21 cellular contexts compared by ENCODE assay signal in genomic region chr7:26356266-26356665, GRCh38.
DNase-seq lines count a peak whose midpoint lies in the region; ATAC-seq, FAIRE-seq and TF ChIP-seq lines count a peak whose summit lies in the region.
"Had no signal": no experiment of that assay in that cellular context is flagged by ENCODE, and none has a peak within 500 bp of the region (broad histone marks: within the 10 kb centered on the region; RNA-seq: fewer than 3 reads in every experiment).

No MANE protein-coding gene starts in this region.

- no peak overlapping the region for H2AFZ ChIP-seq in HepG2 (ENCODE audit: low read length)
- no peak overlapping the region for H2AFZ ChIP-seq in H9 (ENCODE audit: low read length)
- H2AFZ ChIP-seq: GM23338 had no signal

- peaks cover 5% of the 10 kb centered on the region; the same call in 1 of the 2 replicates for H3K27me3 Mint-ChIP-seq in H9 (ENCODE audit: low read depth)
- H3K27me3 Mint-ChIP-seq: CD4-positive, CD25-positive, alpha-beta regulatory T cell; CD8-positive, alpha-beta memory T cell; IgD-negative memory B cell had no signal

- in situ Hi-C loops in HepG2 (cut with HindIII; ENCODE audit: extremely low pct_ligation_motif_present, low pct_unique_long_range_greater_than_20kb), result no loop called here

- H4K20me1 ChIP-seq in HepG2 (ENCODE audit: insufficient read depth, low read length), result no peaks in the 10 kb centered on the region
- H4K20me1 ChIP-seq in H9 (ENCODE audit: control insufficient read depth, insufficient read depth, insufficient read length), result no peaks in the 10 kb centered on the region

- H3K4ac ChIP-seq in H9 (ENCODE audit: low read depth, low read length), result no peak overlapping the region

- peak overlapping the region; percentile 65 for H3K27ac Mint-ChIP-seq in stimulated activated effector memory CD8-positive, alpha-beta T cell treated with anti-CD3 and anti-CD28 coated beads, Interleukin-12 subunit alpha, Interleukin-12 subunit beta, amount 100 ng/mL, for 72 hours
- H3K27ac Mint-ChIP-seq in H9, result no peak overlapping the region
- H3K27ac Mint-ChIP-seq: GM23338, HFFc6 had no signal

- no peaks in the 10 kb centered on the region for H3K23me2 ChIP-seq in H9 (ENCODE audit: insufficient read length, low read depth, low read length, poor library complexity, severe bottlenecking)

- H3K4me1 Mint-ChIP-seq in stimulated activated effector memory CD8-positive, alpha-beta T cell treated with anti-CD3 and anti-CD28 coated beads, Interleukin-12 subunit alpha, Interleukin-12 subunit beta, amount 100 ng/mL, for 72 hours, result peaks cover 8% of the 10 kb centered on the region
- peaks cover 18 to 20% of the 10 kb centered on the region in 2 experiments for H3K4me1 Mint-ChIP-seq in H9

- H3K36me3 Mint-ChIP-seq in stimulated activated effector memory CD8-positive, alpha-beta T cell treated with anti-CD3 and anti-CD28 coated beads, Interleukin-12 subunit alpha, Interleukin-12 subunit beta, amount 100 ng/mL, for 72 hours, result peaks cover 54% of the 10 kb centered on the region
- no peaks in the 10 kb centered on the region for H3K36me3 Mint-ChIP-seq in H9 (ENCODE audit: insufficient read depth in 1 of 3, low read depth in 3 of 3)

- H3K4me3 Mint-ChIP-seq in stimulated activated effector memory CD8-positive, alpha-beta T cell treated with anti-CD3 and anti-CD28 coated beads, Interleukin-12 subunit alpha, Interleukin-12 subunit beta, amount 100 ng/mL, for 72 hours, result no peak overlapping the region
- H3K4me3 Mint-ChIP-seq in H9, result no peak overlapping the region
- H3K4me3 Mint-ChIP-seq: CD4-positive, CD25-positive, alpha-beta regulatory T cell; CD8-positive, alpha-beta memory T cell; GM23338; HFFc6; IgD-negative memory B cell had no signal

- H3K9ac ChIP-seq in HepG2 (ENCODE audit: insufficient read depth, low read depth, low read length) (no peak overlapping the region), H9 (ENCODE audit: extremely low read depth, insufficient read length, low read length) (no peak overlapping the region)

- BruUV-seq in HepG2 (replicated peaks; lab: Mats Ljungman, UMichigan), result no TSS peak

- H2BK12ac ChIP-seq in H9 (ENCODE audit: insufficient read length, low read depth, low read length), result no peak overlapping the region

- no peak for TF ChIP-seq RAD21 in HepG2 (CRISPR knock-in tag; IDR thresholded peaks at IDR 0.05)

- H3K79me1 ChIP-seq in H9 (ENCODE audit: insufficient read depth, low read depth, low read length, poor library complexity, severe bottlenecking), result no peaks in the 10 kb centered on the region

- H3K14ac ChIP-seq in H9 (ENCODE audit: insufficient read depth, low read length), result no peak overlapping the region

- no peak for FAIRE-seq in HepG2 (lab: Jason Lieb, UNC)
- FAIRE-seq: G401.6, GM12891, GM18507, H54 had no signal

- H3K36me3 ChIP-seq in HepG2 (replicated peaks in 1 of 2; ENCODE audit: control insufficient read depth in 1 of 2, insufficient read depth in 2 of 2, low read length in 2 of 2) (0 out of 5 replicates have a peak, but pooled peaks cover 0 to 3% of the 10 kb centered on the region in 2 experiments), right lobe of liver (no peaks in the 10 kb centered on the region)
- H3K36me3 ChIP-seq: BE2C had no signal

- TF ChIP-seq EP300 in HepG2 (IDR thresholded peaks at IDR 0.05; ENCODE audit: low read depth in 2 of 2, low read length in 2 of 2) (no peak), HepG2 (CRISPR knock-in tag; IDR thresholded peaks at IDR 0.05; ENCODE audit: borderline replicate concordance) (no peak)

- no peak overlapping the region for H2AK5ac ChIP-seq in H9 (ENCODE audit: insufficient read length, low read length)

- H3K79me2 ChIP-seq in HepG2 (ENCODE audit: insufficient read depth, low read length), result no peaks in the 10 kb centered on the region
- H3K79me2 ChIP-seq in H9 (ENCODE audit: insufficient read depth, low read length), result no peaks in the 10 kb centered on the region

- H3K18ac ChIP-seq in H9 (ENCODE audit: insufficient read length, low read depth, low read length), result no peak overlapping the region

- H3K4me1 ChIP-seq in HepG2 (ENCODE audit: insufficient read depth, low read length) (peaks cover 32% of the 10 kb centered on the region), right lobe of liver (no peaks in the 10 kb centered on the region), H9 (ENCODE audit: insufficient read depth, low read length) (no peaks in the 10 kb centered on the region)
- H3K4me1 ChIP-seq: BE2C had no signal

- intact Hi-C loops in HepG2 (cut with micrococcal nuclease; ENCODE audit: unreplicated experiment) (no loop called here), right lobe of liver (cut with DNase I) (no loop called here), sciatic nerve (cut with DNase I) (no loop called here)

- H2BK120ac ChIP-seq in H9 (ENCODE audit: low read depth, low read length, poor library complexity, severe bottlenecking), result no peak overlapping the region

- ATAC-seq in HepG2 (no peak), right lobe of liver (no peak), sciatic nerve (no peak)
- no peak for ATAC-seq in stimulated activated effector memory CD8-positive, alpha-beta T cell treated with anti-CD3 and anti-CD28 coated beads, Interleukin-12 subunit alpha, Interleukin-12 subunit beta, amount 100 ng/mL, for 72 hours
- ATAC-seq: HCT116 had no signal

- no peak overlapping the region for H2BK5ac ChIP-seq in H9 (ENCODE audit: insufficient read length, low read length)

- H3T11ph ChIP-seq in H9 (ENCODE audit: low read length), result no peak overlapping the region

- no peak overlapping the region for H2BK20ac ChIP-seq in H9 (ENCODE audit: low read depth, low read length, poor library complexity, severe bottlenecking)

- no peaks in the 10 kb centered on the region for H3K27me3 ChIP-seq in HepG2 (ENCODE audit: control insufficient read depth in 1 of 2, insufficient read depth in 2 of 2, low read length in 2 of 2)
- no peaks in the 10 kb centered on the region for H3K27me3 ChIP-seq in right lobe of liver
- H3K27me3 ChIP-seq in H9 (ENCODE audit: insufficient read depth, low read length), result no peaks in the 10 kb centered on the region

- H3K56ac ChIP-seq in H9 (ENCODE audit: insufficient read length, low read depth, low read length), result no peak overlapping the region

- 95% methylated on average over 3 of the region's 3 CpGs for WGBS in HepG2 (ENCODE audit: low lambda C conversion rate)
- WGBS in right lobe of liver (ENCODE audit: insufficient coverage, low coverage, low lambda C conversion rate, missing lambda C conversion rate), result 75% methylated on average over 3 of the region's 3 CpGs
- WGBS in H9 (ENCODE audit: extremely low coverage, insufficient read length, low lambda C conversion rate), result no CpG with 5 or more reads among the region's 3 CpGs

- no peak overlapping the region for H2BK15ac ChIP-seq in H9 (ENCODE audit: low read depth, low read length)

- H4K5ac ChIP-seq in H9 (ENCODE audit: insufficient read length, low read depth, low read length), result no peak overlapping the region

- no peak overlapping the region for H3K27ac ChIP-seq in HepG2 (ENCODE audit: extremely low read length, insufficient read depth, low read length)
- no peak overlapping the region for H3K27ac ChIP-seq in right lobe of liver
- no peak overlapping the region for H3K27ac ChIP-seq in H9 (ENCODE audit: insufficient read length, low read depth, low read length)
- H3K27ac ChIP-seq: HL-60 had no signal

- no peak overlapping the region for H3K4me2 ChIP-seq in HepG2 (ENCODE audit: low read depth, low read length)
- no peak overlapping the region for H3K4me2 ChIP-seq in H9 (ENCODE audit: insufficient read depth, insufficient read length, low read length)
- H3K4me2 ChIP-seq: GM23338 had no signal

- no peak for TF ChIP-seq CTCF in HepG2 (CRISPR knock-in tag; IDR thresholded peaks at IDR 0.05)
- TF ChIP-seq CTCF in right lobe of liver (IDR thresholded peaks at IDR 0.05), result no peak
- TF ChIP-seq CTCF in H9 (conservative IDR thresholded peaks at IDR 0.05), result no peak

- H3K9me3 Mint-ChIP-seq in stimulated activated effector memory CD8-positive, alpha-beta T cell treated with anti-CD3 and anti-CD28 coated beads, Interleukin-12 subunit alpha, Interleukin-12 subunit beta, amount 100 ng/mL, for 72 hours, result no peaks in the 10 kb centered on the region
- H3K9me3 Mint-ChIP-seq in H9, result no peaks in the 10 kb centered on the region
- H3K9me3 Mint-ChIP-seq: CD8-positive, alpha-beta memory T cell; GM23338; HFFc6; IgD-negative memory B cell had no signal

- POLR2A ChIA-PET in HepG2 (lab: Yijun Ruan, JAX), result interaction anchor here (1.4 kb wide), 1 partner anchor 156 kb away, joined by 3 read pairs; no protein-coding TSS in a partner anchor

- H4K91ac ChIP-seq in H9 (ENCODE audit: insufficient read length, low read depth, low read length), result no peak overlapping the region

- CTCF ChIA-PET in HepG2 (lab: Yijun Ruan, JAX; ENCODE audit: low intra/inter-chr PET ratio, low total read pairs), result no interaction called here

- no peak overlapping the region for H3K23ac ChIP-seq in H9 (ENCODE audit: insufficient read length, low read depth, low read length)

- H4K8ac ChIP-seq in H9 (replicated peaks; ENCODE audit: insufficient read length, low read depth, low read length), result no peak overlapping the region

- TF ChIP-seq POLR2A in HepG2 (IDR thresholded peaks at IDR 0.05; ENCODE audit: insufficient read depth in 1 of 2, low read depth in 2 of 2, low read length in 2 of 2) (no peak), right lobe of liver (IDR thresholded peaks at IDR 0.05) (no peak)

- no peak for DNase-seq in HepG2 (ENCODE audit: low spot score)
- DNase-seq in right lobe of liver, result no peak
- DNase-seq in left kidney (ENCODE audit: low read depth, low spot score), result peak; percentile 48
- no peak for DNase-seq in stimulated activated effector memory CD8-positive, alpha-beta T cell treated with anti-CD3 and anti-CD28 coated beads, Interleukin-12 subunit alpha, Interleukin-12 subunit beta, amount 100 ng/mL, for 72 hours (ENCODE audit: low spot score in 2 of 2)
- no peak for DNase-seq in sciatic nerve (ENCODE audit: low spot score)
- DNase-seq in H9, result no peak
- DNase-seq: BE2C; C1 segment of cervical spinal cord; CD4-positive, CD25-positive, alpha-beta regulatory T cell; CD8-positive, alpha-beta memory T cell; COR-L47; DMS 273 treated with DMSO at 0.1 percent for 48 hours; HFFc6 had no signal

- H3K4me3 ChIP-seq in HepG2 (replicated peaks in 1 of 3; ENCODE audit: insufficient read depth in 1 of 3, low read depth in 2 of 3, low read length in 3 of 3), result no peak overlapping the region
- H3K4me3 ChIP-seq in right lobe of liver, result no peak overlapping the region
- H3K4me3 ChIP-seq: GM23338 had no signal

- H3K9me3 ChIP-seq in HepG2 (ENCODE audit: low read length) (no peaks in the 10 kb centered on the region), right lobe of liver (no peaks in the 10 kb centered on the region), H9 (ENCODE audit: control insufficient read depth, low read depth, low read length) (no peaks in the 10 kb centered on the region)
- H3K9me3 ChIP-seq: BE2C had no signal

TF ChIP-seq in HepG2, 621 proteins besides CTCF, POLR2A, EP300 and RAD21 (continues in another document):
- peak; percentile 31; the same call in 1 of the 2 replicates for TF ChIP-seq HNF4A (CRISPR knock-in tag; IDR thresholded peaks at IDR 0.05)
